ENCODE assay signal across 1 cellular context in genomic region chr19:21143428-21143827, GRCh38.
TF ChIP-seq lines count a peak whose summit lies in the region.

No MANE protein-coding gene starts in this region.

TF ChIP-seq in endothelial cell of umbilical vein, 7 proteins besides CTCF, POLR2A, EP300 and RAD21 (continued from another document):
- no peak for TF ChIP-seq MAX (IDR thresholded peaks at IDR 0.05; ENCODE audit: insufficient read depth, insufficient read length)
